19 cellular contexts compared by ENCODE assay signal in genomic region chr6:42154461-42155209, GRCh38. TPM values are rescaled to one million over a fixed set of nuclear protein-coding genes. Genes with fewer than 3 reads are reported as not detected.
DNase-seq lines count a peak whose midpoint lies in the region; ATAC-seq, FAIRE-seq and TF ChIP-seq lines count a peak whose summit lies in the region.
"Had no signal": no experiment of that assay in that cellular context is flagged by ENCODE, and none has a peak within 500 bp of the region (broad histone marks: within the 10 kb centered on the region; RNA-seq: fewer than 3 reads in every experiment).

No MANE protein-coding gene starts in this region.

- peak overlapping the region; percentile 44 for H3K27ac ChIP-seq in WERI-Rb-1
- H3K27ac ChIP-seq: BLaER1, HL-60 had no signal

- no peaks in the 10 kb centered on the region for H3K9me3 ChIP-seq in WERI-Rb-1 (ENCODE audit: severe bottlenecking)
- H3K9me3 ChIP-seq: BLaER1, Caco-2 had no signal

- DNase-seq in DMS 273 (lab: John Stamatoyannopoulos, UW; ENCODE audit: unreplicated experiment) = peak; percentile 55
- DNase-seq in HEK293T (ENCODE audit: extremely low spot score) = no peak
- DNase-seq in WERI-Rb-1 = peak; percentile 82
- DNase-seq in myocyte (ENCODE audit: low read depth) = peak; percentile 57
- DNase-seq in DMS53 (lab: John Stamatoyannopoulos, UW) = no peak
- DNase-seq in H54 (ENCODE audit: insufficient read length, low spot score) = no peak
- DNase-seq: 8988T; Caco-2; CD8-positive, alpha-beta memory T cell; DMS79; H9; HFFc6; KBM-7 had no signal

- CTCF ChIA-PET in HEK293T (lab: Yijun Ruan, JAX) = interaction anchor here (1.5 kb wide), 1 partner anchor 61 kb away, joined by 3 read pairs; no protein-coding TSS in a partner anchor

- TF ChIP-seq POLR2A in H54 (IDR thresholded peaks at IDR 0.05; ENCODE audit: low read depth, low read length) = no peak

- H3K36me3 ChIP-seq in WERI-Rb-1 = no peaks in the 10 kb centered on the region
- H3K36me3 ChIP-seq: BLaER1 had no signal

- TF ChIP-seq CTCF in WERI-Rb-1 (IDR thresholded peaks at IDR 0.05; ENCODE audit: low read depth, low read length) = no peak

- H3K27me3 ChIP-seq in WERI-Rb-1 (ENCODE audit: insufficient read depth, low read depth, severe bottlenecking) = no peaks in the 10 kb centered on the region
- H3K27me3 ChIP-seq: BLaER1 had no signal

- no peak for ATAC-seq in HG03196 (IDR thresholded peaks at IDR 0.05; ENCODE audit: unreplicated experiment)
- ATAC-seq: GM23338 had no signal

- no peak overlapping the region for H3K4me3 ChIP-seq in WERI-Rb-1 (ENCODE audit: low read depth, low read length)
- H3K4me3 ChIP-seq: BLaER1, GM23338 had no signal

- FAIRE-seq in H54 (lab: Jason Lieb, UNC) = no peak
- FAIRE-seq: G401.6, GM12891 had no signal

- POLR2A ChIA-PET in HEK293T (lab: Yijun Ruan, JAX) = interaction anchor here (1.3 kb wide), 1 partner anchor 62 kb away, joined by 3 read pairs; no protein-coding TSS in a partner anchor

TF ChIP-seq in HEK293T, 16 proteins besides CTCF, POLR2A, EP300 and RAD21:
- TF ChIP-seq PKNOX1 (IDR thresholded peaks at IDR 0.05) (peak; percentile 71), SP1 (IDR thresholded peaks at IDR 0.05) (no peak), CTBP1 (IDR thresholded peaks at IDR 0.05; ENCODE audit: borderline replicate concordance) (no peak)

RNA-seq across cellular contexts. Expression of gene C6orf132, which starts 12.2 kb away (rescaled TPM):
- 0.16 TPM in 2 replicates for total RNA-seq in myocyte
- 1.5 TPM for polyA plus RNA-seq in myocyte (2012)
- polyA plus RNA-seq: CD8-positive, alpha-beta memory T cell had no signal

RNA-seq across cellular contexts. Expression of gene GUCA1A, which starts 18.5 kb away (rescaled TPM):
- total RNA-seq in myocyte = not detected in 2 replicates
- not detected for polyA plus RNA-seq in myocyte (2012)
- total RNA-seq: Caco-2; CD8-positive, alpha-beta memory T cell; HFFc6 had no signal
- polyA plus RNA-seq: CD8-positive, alpha-beta memory T cell had no signal

RNA-seq across cellular contexts. Expression of gene GUCA1B, which starts 40.1 kb away (rescaled TPM):
- 0.57 and 2.0 TPM in 2 replicates for total RNA-seq in myocyte
- 1.1 TPM for polyA plus RNA-seq in myocyte (2012)
- polyA plus RNA-seq: CD8-positive, alpha-beta memory T cell; GM23338 had no signal

Comparison
In these comparisons a context has a peak if more than half of its experiments do, and no peak if none do; other contexts are left out.
1. DNase-seq: peak in DMS 273 (single experiment), WERI-Rb-1 (single experiment) and myocyte (single experiment); none in HEK293T (single experiment), DMS53 (single experiment) and H54 (single experiment).